30 cellular contexts compared by ENCODE assay signal in genomic region chr2:36818542-36818941, GRCh38.
"Had no signal": no experiment of that assay in that cellular context is flagged by ENCODE, and none has a peak within 500 bp of the region (broad histone marks: within the 10 kb centered on the region; RNA-seq: fewer than 3 reads in every experiment).

No MANE protein-coding gene starts in this region.

- DNase-seq: activated B cell treated with CpG ODN at 0.5 μM for 24 hours; activated CD4-positive, alpha-beta T cell treated with anti-CD3 and anti-CD28 coated beads for 48 hours; activated CD4-positive, alpha-beta T cell treated with anti-CD3 and anti-CD28 coated beads, Interleukin-2, amount 50 U/mL, for 1 hour; activated CD4-positive, alpha-beta T cell treated with anti-CD3 and anti-CD28 coated beads, Interleukin-2, amount 50 U/mL, for 48 hours; activated CD8-positive, alpha-beta memory T cell treated with anti-CD3 and anti-CD28 coated beads for 24 hours; activated CD8-positive, alpha-beta T cell treated with anti-CD3 and anti-CD28 coated beads for 36 hours; activated effector memory CD4-positive, alpha-beta T cell treated with anti-CD3 and anti-CD28 coated beads, Interleukin-2, amount 50 U/mL, for 16 hours; activated naive CD4-positive, alpha-beta T cell; activated naive CD4-positive, alpha-beta T cell treated with anti-CD3 and anti-CD28 coated beads, Interleukin-2, amount 10 ng/mL, durations not matched to agents 7 days and 5 days; activated naive CD8-positive, alpha-beta T cell treated with anti-CD3 and anti-CD28 coated beads, Interleukin-2, amount 10 ng/mL, durations not matched to agents 7 days and 5 days; activated T-cell treated with anti-CD3 and anti-CD28 coated beads, Interleukin-2, amount 50 U/mL, for 4 hours; amniotic stem cell; anterior cingulate cortex; brain microvascular endothelial cell; cortex of kidney; effector CD4-positive, alpha-beta T cell; effector memory CD8-positive, alpha-beta T cell; foreskin keratinocyte; gastrocnemius medialis; glutamatergic neuron; heart left ventricle; T-helper 1 cell; T-helper 17 cell; T1000; WERI-Rb-1 had no signal

- H3K4me3 ChIP-seq: esophagus muscularis mucosa, gastrocnemius medialis, heart left ventricle had no signal

- H3K27me3 ChIP-seq: brain microvascular endothelial cell, esophagus muscularis mucosa, foreskin keratinocyte, gastrocnemius medialis, heart left ventricle had no signal

- ATAC-seq: activated CD4-positive, CD25-positive, alpha-beta regulatory T cell treated with anti-CD3 and anti-CD28 coated beads, Interleukin-2, amount 50 U/mL, for 24 hours; activated CD8-positive, alpha-beta T cell treated with anti-CD3 and anti-CD28 coated beads for 36 hours; activated naive CD4-positive, alpha-beta T cell treated with anti-CD3 and anti-CD28 coated beads, Interleukin-2, amount 50 U/mL, for 72 hours; activated T-cell treated with anti-CD3 and anti-CD28 coated beads, Interleukin-2, amount 50 U/mL, for 4 hours; effector memory CD8-positive, alpha-beta T cell; foreskin keratinocyte; gastrocnemius medialis; heart left ventricle; T-helper 17 cell had no signal

- FAIRE-seq: astrocyte, bronchial epithelial cell had no signal

- H3K9me3 ChIP-seq: esophagus muscularis mucosa, gastrocnemius medialis, heart left ventricle had no signal

- H3K4me1 ChIP-seq: esophagus muscularis mucosa, foreskin keratinocyte, gastrocnemius medialis, heart left ventricle had no signal

- H3K36me3 ChIP-seq: brain microvascular endothelial cell, esophagus muscularis mucosa, gastrocnemius medialis, heart left ventricle, WERI-Rb-1 had no signal

- H3K27ac ChIP-seq: brain microvascular endothelial cell, esophagus muscularis mucosa, foreskin keratinocyte, gastrocnemius medialis, heart left ventricle, WERI-Rb-1 had no signal
